Comparison of ENCODE assay signal across 1 cellular context in the genomic region with DNA sequence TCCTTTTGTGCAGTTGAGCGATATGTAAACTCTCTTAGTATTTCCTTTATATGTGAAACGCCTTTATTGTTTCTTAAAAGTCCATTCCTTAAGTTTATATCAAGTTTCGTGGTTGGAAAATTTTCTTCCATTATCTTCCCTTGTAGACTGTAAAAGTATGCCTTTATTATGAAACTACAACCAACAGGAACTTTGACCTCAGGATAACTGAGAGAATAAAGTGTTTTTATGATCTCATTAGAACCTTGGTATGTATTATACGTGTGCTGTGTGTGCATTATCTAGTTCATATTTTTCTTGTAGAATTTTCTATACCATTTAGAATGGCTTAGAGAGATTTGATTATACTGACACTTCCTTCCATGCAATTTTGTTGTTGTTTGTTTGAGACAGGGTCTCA.
A peak's percentile ranks its signal among the peaks of the same experiment; 100 is the strongest.
TF ChIP-seq lines count a peak whose summit lies in the region.

No MANE protein-coding gene starts in this region.

TF ChIP-seq in HepG2, 621 proteins besides CTCF, POLR2A, EP300 and RAD21:
- TF ChIP-seq GATAD2A (CRISPR knock-in tag; IDR thresholded peaks at IDR 0.05) (0 out of 2 replicates have a peak, but pooled peaks have one; percentile 18), ZKSCAN1 (IDR thresholded peaks at IDR 0.05; ENCODE audit: low read length) (no peak)
